1 cellular context compared by ENCODE assay signal in the genomic region with DNA sequence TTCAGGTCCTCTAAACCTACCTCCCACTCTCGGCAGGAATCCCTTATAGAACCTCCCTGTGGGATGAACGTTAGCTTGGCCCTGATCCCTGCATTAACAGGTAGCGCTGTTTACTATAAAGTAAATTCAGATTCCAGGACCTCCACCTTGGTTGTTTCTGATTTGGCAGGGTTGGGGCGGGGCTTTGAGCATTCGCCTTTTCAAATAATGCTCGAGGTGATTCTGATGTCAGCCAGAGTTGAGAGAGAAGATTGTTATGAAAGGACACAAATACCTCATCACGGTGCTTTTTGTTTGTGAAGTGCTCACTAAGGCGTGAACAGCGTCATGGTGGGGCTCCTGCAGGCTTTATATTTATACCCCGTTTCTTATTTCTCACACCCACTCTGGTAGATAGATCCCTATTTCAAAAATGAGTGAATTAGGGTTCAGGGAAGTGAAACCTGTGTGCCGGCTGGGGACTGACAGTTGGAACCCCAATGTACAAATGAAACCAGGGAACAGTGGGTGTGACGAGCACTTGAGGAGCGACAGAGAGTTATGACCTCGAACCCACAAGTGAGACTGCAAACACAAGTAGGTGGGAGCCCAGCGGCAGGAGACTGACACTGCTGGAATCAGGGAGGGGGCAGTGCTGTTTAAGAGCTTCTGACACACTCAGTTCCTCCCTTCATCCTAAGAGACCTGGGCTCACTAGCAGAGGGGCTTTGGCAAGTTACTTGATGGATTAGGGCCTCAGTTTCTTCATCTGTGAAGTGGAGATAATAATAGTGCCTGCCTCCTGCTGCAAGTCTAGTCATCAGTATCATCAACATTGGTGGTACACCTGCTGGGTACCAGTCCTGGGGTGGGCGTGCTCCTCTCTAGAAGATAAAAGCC.
A peak's percentile ranks its signal among the peaks of the same experiment; 100 is the strongest.
TF ChIP-seq lines count a peak whose summit lies in the region.

No MANE protein-coding gene starts in this region.

TF ChIP-seq in GM12878, 131 proteins besides CTCF, POLR2A, EP300 and RAD21 (continued from another document and continues in another):
- TF ChIP-seq, protein P1, sequence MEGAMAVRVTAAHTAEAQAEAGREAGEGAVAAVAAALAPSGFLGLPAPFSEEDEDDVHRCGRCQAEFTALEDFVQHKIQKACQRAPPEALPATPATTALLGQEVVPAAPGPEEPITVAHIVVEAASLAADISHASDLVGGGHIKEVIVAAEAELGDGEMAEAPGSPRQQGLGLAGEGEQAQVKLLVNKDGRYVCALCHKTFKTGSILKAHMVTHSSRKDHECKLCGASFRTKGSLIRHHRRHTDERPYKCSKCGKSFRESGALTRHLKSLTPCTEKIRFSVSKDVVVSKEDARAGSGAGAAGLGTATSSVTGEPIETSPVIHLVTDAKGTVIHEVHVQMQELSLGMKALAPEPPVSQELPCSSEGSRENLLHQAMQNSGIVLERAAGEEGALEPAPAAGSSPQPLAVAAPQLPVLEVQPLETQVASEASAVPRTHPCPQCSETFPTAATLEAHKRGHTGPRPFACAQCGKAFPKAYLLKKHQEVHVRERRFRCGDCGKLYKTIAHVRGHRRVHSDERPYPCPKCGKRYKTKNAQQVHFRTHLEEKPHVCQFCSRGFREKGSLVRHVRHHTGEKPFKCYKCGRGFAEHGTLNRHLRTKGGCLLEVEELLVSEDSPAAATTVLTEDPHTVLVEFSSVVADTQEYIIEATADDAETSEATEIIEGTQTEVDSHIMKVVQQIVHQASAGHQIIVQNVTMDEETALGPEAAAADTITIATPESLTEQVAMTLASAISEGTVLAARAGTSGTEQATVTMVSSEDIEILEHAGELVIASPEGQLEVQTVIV (IDR thresholded peaks at IDR 0.05; ENCODE audit: borderline replicate concordance, partially characterized antibody) = no peak
- TF ChIP-seq E2F8 (IDR thresholded peaks at IDR 0.05; ENCODE audit: low read depth, partially characterized antibody) = peak; percentile 93
- peak; percentile 81 for TF ChIP-seq CBFB (IDR thresholded peaks at IDR 0.05; ENCODE audit: low read depth)
- TF ChIP-seq ZBTB33 (IDR thresholded peaks at IDR 0.05) = peak; percentile 42; the same call in 1 of the 2 replicates
- TF ChIP-seq IKZF1 (conservative IDR thresholded peaks at IDR 0.05) = peak; percentile 99
- no peak for TF ChIP-seq WRNIP1 (IDR thresholded peaks at IDR 0.05; ENCODE audit: borderline replicate concordance, low read depth, low read length)
- no peak for TF ChIP-seq ZZZ3 (IDR thresholded peaks at IDR 0.05; ENCODE audit: control insufficient read depth, insufficient read length, low read depth)
- TF ChIP-seq ZBTB40 (IDR thresholded peaks at IDR 0.05; ENCODE audit: borderline replicate concordance) = 0 out of 2 replicates have a peak, but pooled peaks have one; percentile 3
- TF ChIP-seq SIX5 (IDR thresholded peaks at IDR 0.05; ENCODE audit: low read depth, low read length, severe bottlenecking) = no peak
- no peak for TF ChIP-seq ZNF384 (IDR thresholded peaks at IDR 0.05; ENCODE audit: borderline replicate concordance, low read depth, low read length)
- no peak for TF ChIP-seq NR2C2 (IDR thresholded peaks at IDR 0.05; ENCODE audit: borderline replicate concordance, control insufficient read depth, insufficient read length, low read depth)
- peak; percentile 99 for TF ChIP-seq SPI1 (IDR thresholded peaks at IDR 0.05; ENCODE audit: borderline replicate concordance, insufficient read depth, low read depth, low read length)
- no peak for TF ChIP-seq ZNF622 (IDR thresholded peaks at IDR 0.05)
- no peak for TF ChIP-seq CHD4 (IDR thresholded peaks at IDR 0.05)
- peak; percentile 99 for TF ChIP-seq IRF4 (IDR thresholded peaks at IDR 0.05; ENCODE audit: low read depth, low read length)
- peak; percentile 97 for TF ChIP-seq MEF2B (IDR thresholded peaks at IDR 0.05; ENCODE audit: partially characterized antibody, poor library complexity, severe bottlenecking)
- peak; percentile 71 for TF ChIP-seq GABPA (IDR thresholded peaks at IDR 0.05; ENCODE audit: low read depth)
- peak; percentile 95 for TF ChIP-seq ZNF592 (IDR thresholded peaks at IDR 0.05)
- TF ChIP-seq ZNF687 (IDR thresholded peaks at IDR 0.05) = 0 out of 2 replicates have a peak, but pooled peaks have one; percentile 56
- peak; percentile 93 for TF ChIP-seq POU2F2 (IDR thresholded peaks at IDR 0.05; ENCODE audit: borderline replicate concordance, low read depth, low read length)
- TF ChIP-seq MTA3 (IDR thresholded peaks at IDR 0.05; ENCODE audit: borderline replicate concordance, low read length) = peak; percentile 96; the same call in 1 of the 2 replicates
- TF ChIP-seq STAT3 (IDR thresholded peaks at IDR 0.05; ENCODE audit: low read depth, low read length) = no peak
- TF ChIP-seq, protein P2, sequence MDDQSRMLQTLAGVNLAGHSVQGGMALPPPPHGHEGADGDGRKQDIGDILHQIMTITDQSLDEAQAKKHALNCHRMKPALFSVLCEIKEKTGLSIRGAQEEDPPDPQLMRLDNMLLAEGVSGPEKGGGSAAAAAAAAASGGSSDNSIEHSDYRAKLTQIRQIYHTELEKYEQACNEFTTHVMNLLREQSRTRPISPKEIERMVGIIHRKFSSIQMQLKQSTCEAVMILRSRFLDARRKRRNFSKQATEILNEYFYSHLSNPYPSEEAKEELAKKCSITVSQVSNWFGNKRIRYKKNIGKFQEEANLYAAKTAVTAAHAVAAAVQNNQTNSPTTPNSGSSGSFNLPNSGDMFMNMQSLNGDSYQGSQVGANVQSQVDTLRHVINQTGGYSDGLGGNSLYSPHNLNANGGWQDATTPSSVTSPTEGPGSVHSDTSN (IDR thresholded peaks at IDR 0.05; ENCODE audit: insufficient replicate concordance, low read depth, low read length) = peak; percentile 93
- peak; percentile 97 for TF ChIP-seq DPF2 (IDR thresholded peaks at IDR 0.05)
- TF ChIP-seq NR2C1 (IDR thresholded peaks at IDR 0.05) = peak; percentile 15; the same call in 1 of the 2 replicates
- no peak for TF ChIP-seq USF1 (IDR thresholded peaks at IDR 0.05; ENCODE audit: borderline replicate concordance, extremely low read length, insufficient read depth, low read depth, low read length)
